ENCODE assay signal across 18 cellular contexts in genomic region chr9:36969216-36969771, GRCh38.
DNase-seq lines count a peak whose midpoint lies in the region; ATAC-seq and TF ChIP-seq lines count a peak whose summit lies in the region.
"Had no signal": no experiment of that assay in that cellular context is flagged by ENCODE, and none has a peak within 500 bp of the region (broad histone marks: within the 10 kb centered on the region; RNA-seq: fewer than 3 reads in every experiment).

No MANE protein-coding gene starts in this region.

- H3K27ac Mint-ChIP-seq in glutamatergic neuron (ENCODE audit: unreplicated experiment): peak overlapping the region; percentile 52
- peak overlapping the region; percentile 93 for H3K27ac Mint-ChIP-seq in stimulated activated memory B cell treated with anti-CD40 and anti-IgM and Interleukin-4, amounts not matched to agents 10 μg/mL and 1 μg/mL and 100 μg/mL, for 72 hours
- H3K27ac Mint-ChIP-seq in activated CD8-positive, alpha-beta memory T cell treated with anti-CD3 and anti-CD28 coated beads, Interleukin-2, amount 10 ng/mL, durations not matched to agents 7 days and 5 days: no peak overlapping the region
- no peak overlapping the region for H3K27ac Mint-ChIP-seq in osteocyte (ENCODE audit: unreplicated experiment)

- no peak overlapping the region for H3K4me3 ChIP-seq in GM12875 (ENCODE audit: low read depth, low read length)
- H3K4me3 ChIP-seq in OCI-LY1 (ENCODE audit: low read depth, low read length, poor library complexity, severe bottlenecking): no peak overlapping the region
- H3K4me3 ChIP-seq: colonic mucosa, thoracic aorta had no signal

- no peaks in the 10 kb centered on the region for H3K27me3 ChIP-seq in OCI-LY1 (ENCODE audit: insufficient read depth, low read length)
- H3K27me3 ChIP-seq: colonic mucosa had no signal

- H3K4me3 Mint-ChIP-seq in glutamatergic neuron (ENCODE audit: unreplicated experiment) (no peak overlapping the region), osteocyte (ENCODE audit: unreplicated experiment) (no peak overlapping the region)
- no peak overlapping the region for H3K4me3 Mint-ChIP-seq in stimulated activated memory B cell treated with anti-CD40 and anti-IgM and Interleukin-4, amounts not matched to agents 10 μg/mL and 1 μg/mL and 100 μg/mL, for 72 hours
- no peak overlapping the region for H3K4me3 Mint-ChIP-seq in activated CD8-positive, alpha-beta memory T cell treated with anti-CD3 and anti-CD28 coated beads, Interleukin-2, amount 10 ng/mL, durations not matched to agents 7 days and 5 days

- no peak for DNase-seq in glutamatergic neuron
- DNase-seq in activated CD8-positive, alpha-beta memory T cell treated with anti-CD3 and anti-CD28 coated beads, Interleukin-2, amount 10 ng/mL, durations not matched to agents 7 days and 5 days: no peak
- DNase-seq in osteocyte (ENCODE audit: extremely low spot score, unreplicated experiment): no peak
- no peak for DNase-seq in stimulated activated naive CD4-positive, alpha-beta T cell (lab: John Stamatoyannopoulos, UW)
- DNase-seq: activated CD4-positive, CD25-positive, alpha-beta regulatory T cell treated with anti-CD3 and anti-CD28 coated beads, Interleukin-2, amount 50 U/mL, for 72 hours; activated naive CD4-positive, alpha-beta T cell treated with Interleukin-2 at 50 U/mL for 16 hours; C1 segment of cervical spinal cord; colonic mucosa; DMS 273 treated with DMSO at 0.1 percent for 48 hours; NCI-H1105; OCI-M1; stimulated activated CD4-positive, alpha-beta T cell treated with anti-CD3 and anti-CD28 coated beads, Interleukin-4, amount 100 ng/mL, for 1 hour had no signal

- no peaks in the 10 kb centered on the region for H3K79me2 ChIP-seq in OCI-LY1 (ENCODE audit: insufficient read depth, low read length)
- H3K79me2 ChIP-seq: parathyroid adenoma had no signal

- no peak overlapping the region for H2AFZ ChIP-seq in OCI-LY1 (ENCODE audit: low read length)
- H2AFZ ChIP-seq: parathyroid adenoma had no signal

- H3K36me3 ChIP-seq in OCI-LY1 (ENCODE audit: insufficient read depth, low read length): peaks cover 63% of the 10 kb centered on the region
- H3K36me3 ChIP-seq: colonic mucosa, thoracic aorta had no signal

- H3K36me3 Mint-ChIP-seq in glutamatergic neuron (ENCODE audit: unreplicated experiment) (no peaks in the 10 kb centered on the region), osteocyte (ENCODE audit: unreplicated experiment) (no peaks in the 10 kb centered on the region)
- peaks cover 66% of the 10 kb centered on the region for H3K36me3 Mint-ChIP-seq in stimulated activated memory B cell treated with anti-CD40 and anti-IgM and Interleukin-4, amounts not matched to agents 10 μg/mL and 1 μg/mL and 100 μg/mL, for 72 hours
- no peaks in the 10 kb centered on the region for H3K36me3 Mint-ChIP-seq in activated CD8-positive, alpha-beta memory T cell treated with anti-CD3 and anti-CD28 coated beads, Interleukin-2, amount 10 ng/mL, durations not matched to agents 7 days and 5 days

- no peak overlapping the region for H3K9ac ChIP-seq in OCI-LY1 (ENCODE audit: low read length)
- H3K9ac ChIP-seq: parathyroid adenoma had no signal

- H3K9me3 Mint-ChIP-seq in glutamatergic neuron (ENCODE audit: unreplicated experiment): peaks cover 1% of the 10 kb centered on the region
- H3K9me3 Mint-ChIP-seq in stimulated activated memory B cell treated with anti-CD40 and anti-IgM and Interleukin-4, amounts not matched to agents 10 μg/mL and 1 μg/mL and 100 μg/mL, for 72 hours: no peaks in the 10 kb centered on the region
- H3K9me3 Mint-ChIP-seq in activated CD8-positive, alpha-beta memory T cell treated with anti-CD3 and anti-CD28 coated beads, Interleukin-2, amount 10 ng/mL, durations not matched to agents 7 days and 5 days (ENCODE audit: low read depth): no peaks in the 10 kb centered on the region
- no peaks in the 10 kb centered on the region for H3K9me3 Mint-ChIP-seq in osteocyte (ENCODE audit: unreplicated experiment)

- ATAC-seq in stimulated activated memory B cell treated with anti-CD40 and anti-IgM and Interleukin-4, amounts not matched to agents 10 μg/mL and 1 μg/mL and 100 μg/mL, for 72 hours: peak; percentile 28
- no peak for ATAC-seq in activated CD8-positive, alpha-beta memory T cell treated with anti-CD3 and anti-CD28 coated beads, Interleukin-2, amount 10 ng/mL, durations not matched to agents 7 days and 5 days
- ATAC-seq: left lobe of liver had no signal

- H3K4me1 Mint-ChIP-seq in glutamatergic neuron (ENCODE audit: low read depth, unreplicated experiment) (peaks cover 13% of the 10 kb centered on the region), osteocyte (ENCODE audit: unreplicated experiment) (no peaks in the 10 kb centered on the region)
- H3K4me1 Mint-ChIP-seq in stimulated activated memory B cell treated with anti-CD40 and anti-IgM and Interleukin-4, amounts not matched to agents 10 μg/mL and 1 μg/mL and 100 μg/mL, for 72 hours: peaks cover 66% of the 10 kb centered on the region
- no peaks in the 10 kb centered on the region for H3K4me1 Mint-ChIP-seq in activated CD8-positive, alpha-beta memory T cell treated with anti-CD3 and anti-CD28 coated beads, Interleukin-2, amount 10 ng/mL, durations not matched to agents 7 days and 5 days

- peaks cover 38% of the 10 kb centered on the region for H3K4me1 ChIP-seq in OCI-LY1 (ENCODE audit: insufficient read depth, low read length, severe bottlenecking)
- H3K4me1 ChIP-seq: colonic mucosa, parathyroid adenoma had no signal

- CTCF ChIA-PET in activated CD8-positive, alpha-beta memory T cell treated with anti-CD3 and anti-CD28 coated beads, Interleukin-2, amount 10 ng/mL, durations not matched to agents 7 days and 5 days (lab: Charles Lee): no interaction called here

- no peak overlapping the region for H3K4me2 ChIP-seq in OCI-LY1 (ENCODE audit: low read length)

- H4K20me1 ChIP-seq in OCI-LY1 (ENCODE audit: insufficient read depth, low read length): no peaks in the 10 kb centered on the region

- H3F3A ChIP-seq in OCI-LY1 (ENCODE audit: insufficient read depth, low read length): no peaks in the 10 kb centered on the region

- TF ChIP-seq CTCF in GM12875 (IDR thresholded peaks at IDR 0.05; ENCODE audit: borderline replicate concordance, insufficient read depth, low read depth, low read length): 0 out of 2 replicates have a peak, but pooled peaks have one; percentile 27
- peak; percentile 51; the same call in 1 of the 2 replicates for TF ChIP-seq CTCF in OCI-LY1 (IDR thresholded peaks at IDR 0.05; ENCODE audit: low read length)
- TF ChIP-seq CTCF in glutamatergic neuron (IDR thresholded peaks at IDR 0.05; ENCODE audit: partially characterized antibody, unreplicated experiment): no peak
- no peak for TF ChIP-seq CTCF in osteocyte (IDR thresholded peaks at IDR 0.05)

- H3K9me3 ChIP-seq in OCI-LY1 (ENCODE audit: low read length): no peaks in the 10 kb centered on the region
- H3K9me3 ChIP-seq: colonic mucosa, thoracic aorta had no signal

- peaks cover 6% of the 10 kb centered on the region for H3K27me3 Mint-ChIP-seq in glutamatergic neuron (ENCODE audit: unreplicated experiment)
- no peaks in the 10 kb centered on the region for H3K27me3 Mint-ChIP-seq in stimulated activated memory B cell treated with anti-CD40 and anti-IgM and Interleukin-4, amounts not matched to agents 10 μg/mL and 1 μg/mL and 100 μg/mL, for 72 hours
- peaks cover 2% of the 10 kb centered on the region for H3K27me3 Mint-ChIP-seq in activated CD8-positive, alpha-beta memory T cell treated with anti-CD3 and anti-CD28 coated beads, Interleukin-2, amount 10 ng/mL, durations not matched to agents 7 days and 5 days
- peaks cover 30% of the 10 kb centered on the region for H3K27me3 Mint-ChIP-seq in osteocyte (ENCODE audit: unreplicated experiment)

- H3K9me2 ChIP-seq in OCI-LY1 (ENCODE audit: low read depth, low read length): no peaks in the 10 kb centered on the region

- no peak overlapping the region for H3K27ac ChIP-seq in OCI-LY1 (ENCODE audit: low read depth, low read length, poor library complexity, severe bottlenecking)
- H3K27ac ChIP-seq: colonic mucosa, parathyroid adenoma, thoracic aorta had no signal

Comparison
In these comparisons a context has a peak if more than half of its experiments do, and no peak if none do; other contexts are left out.
1. CTCF ChIP-seq: peak in GM12875 (single experiment) and OCI-LY1 (single experiment); none in glutamatergic neuron (single experiment) and osteocyte (single experiment).
2. H3K27ac Mint-ChIP-seq: peak in glutamatergic neuron (single experiment) and stimulated activated memory B cell treated with anti-CD40 and anti-IgM and Interleukin-4, amounts not matched to agents 10 μg/mL and 1 μg/mL and 100 μg/mL, for 72 hours (single experiment); none in activated CD8-positive, alpha-beta memory T cell treated with anti-CD3 and anti-CD28 coated beads, Interleukin-2, amount 10 ng/mL, durations not matched to agents 7 days and 5 days (single experiment) and osteocyte (single experiment).